In genomic region chr6:157268835-157269234, GRCh38 we compare ENCODE assay signal across 13 cellular contexts. TPM values are rescaled to one million over a fixed set of nuclear protein-coding genes. Genes with fewer than 3 reads are reported as not detected.
DNase-seq lines count a peak whose midpoint lies in the region; ATAC-seq, FAIRE-seq and TF ChIP-seq lines count a peak whose summit lies in the region.
"Had no signal": no experiment of that assay in that cellular context is flagged by ENCODE, and none has a peak within 500 bp of the region (broad histone marks: within the 10 kb centered on the region; RNA-seq: fewer than 3 reads in every experiment).

No MANE protein-coding gene starts in this region.

- dilution Hi-C loops in endothelial cell of umbilical vein (cut with MboI; ENCODE audit: extremely low pct_ligation_motif_present, low sequenced_read_pairs), result no loop called here

- H3K27me3 ChIP-seq in endothelial cell of umbilical vein (ENCODE audit: control insufficient read depth in 2 of 2, insufficient read depth in 2 of 2, low read length in 2 of 2), result no peaks in the 10 kb centered on the region
- peaks cover 6 to 56% of the 10 kb centered on the region in 2 experiments; a peak in 4 of 5 replicates for H3K27me3 ChIP-seq in HepG2 (ENCODE audit: control insufficient read depth in 1 of 2, insufficient read depth in 2 of 2, low read length in 2 of 2)
- H3K27me3 ChIP-seq in uterus, result no peaks in the 10 kb centered on the region
- no peaks in the 10 kb centered on the region for H3K27me3 ChIP-seq in PC-9 (ENCODE audit: insufficient read depth, low read depth)
- H3K27me3 ChIP-seq: body of pancreas had no signal

- H3K4me3 ChIP-seq in endothelial cell of umbilical vein (replicated peaks in 1 of 3; ENCODE audit: insufficient read depth in 1 of 3, low read depth in 1 of 3, low read length in 3 of 3), result no peak overlapping the region
- H3K4me3 ChIP-seq in HepG2 (replicated peaks in 1 of 3; ENCODE audit: insufficient read depth in 1 of 3, low read depth in 2 of 3, low read length in 3 of 3), result no peak overlapping the region
- no peak overlapping the region for H3K4me3 ChIP-seq in uterus
- no peak overlapping the region for H3K4me3 ChIP-seq in PC-9
- H3K4me3 ChIP-seq: body of pancreas had no signal

- POLR2A ChIA-PET in endothelial cell of umbilical vein (lab: Charles Lee) (no interaction called here), HepG2 (lab: Yijun Ruan, JAX) (no interaction called here), PC-9 (lab: Charles Lee; ENCODE audit: unreplicated experiment) (no interaction called here)

- H3K9ac ChIP-seq in endothelial cell of umbilical vein (replicated peaks; ENCODE audit: extremely low read depth, insufficient read depth, low read length) (no peak overlapping the region), HepG2 (ENCODE audit: insufficient read depth, low read depth, low read length) (no peak overlapping the region; the same call in 1 of the 2 replicates)

- in situ Hi-C loops in HepG2 (cut with HindIII; ENCODE audit: extremely low pct_ligation_motif_present, low pct_unique_long_range_greater_than_20kb), result no loop called here

- ATAC-seq in HepG2, result no peak
- ATAC-seq: activated CD8-positive, alpha-beta T cell treated with anti-CD3 and anti-CD28 coated beads, Interleukin-2, amount 10 ng/mL, durations not matched to agents 7 days and 5 days had no signal

- no peak for TF ChIP-seq RAD21 in HepG2 (CRISPR knock-in tag; IDR thresholded peaks at IDR 0.05)

- CTCF ChIA-PET in endothelial cell of umbilical vein (lab: Charles Lee), result interaction anchor here (1.0 to 1.4 kb wide), 3 partner anchors 13 to 62 kb away, joined by 3 to 9 read pairs (median 5); no protein-coding TSS in a partner anchor
- CTCF ChIA-PET in HepG2 (lab: Yijun Ruan, JAX; ENCODE audit: low intra/inter-chr PET ratio, low total read pairs), result no interaction called here
- CTCF ChIA-PET in PC-9 (lab: Charles Lee), result no interaction called here

- H3K9me3 ChIP-seq in endothelial cell of umbilical vein (replicated peaks; ENCODE audit: control insufficient read depth, insufficient read depth, low read length) (no peaks in the 10 kb centered on the region), HepG2 (ENCODE audit: low read length) (no peaks in the 10 kb centered on the region), uterus (no peaks in the 10 kb centered on the region), PC-9 (ENCODE audit: insufficient read depth, low read depth) (no peaks in the 10 kb centered on the region)
- H3K9me3 ChIP-seq: body of pancreas had no signal

- H3K79me2 ChIP-seq in endothelial cell of umbilical vein (ENCODE audit: control insufficient read depth, insufficient read depth, low read length) (no peaks in the 10 kb centered on the region), HepG2 (ENCODE audit: insufficient read depth, low read length) (no peaks in the 10 kb centered on the region), PC-9 (ENCODE audit: low read depth) (no peaks in the 10 kb centered on the region)

- no TSS peak for BruUV-seq in endothelial cell of umbilical vein (replicated peaks; lab: Mats Ljungman, UMichigan)
- BruUV-seq in HepG2 (replicated peaks; lab: Mats Ljungman, UMichigan), result no TSS peak
- BruUV-seq in PC-9 (replicated peaks; lab: Mats Ljungman, UMichigan), result no TSS peak

- TF ChIP-seq CTCF in endothelial cell of umbilical vein (IDR thresholded peaks at IDR 0.05; ENCODE audit: extremely low read depth in 1 of 2, insufficient read depth in 1 of 2, low read depth in 1 of 2, low read length in 2 of 2) (no peak), HepG2 (CRISPR knock-in tag; IDR thresholded peaks at IDR 0.05) (no peak), uterus (IDR thresholded peaks at IDR 0.05) (no peak), PC-9 (conservative IDR thresholded peaks at IDR 0.05) (no peak)

- no peaks in the 10 kb centered on the region for H3K36me3 ChIP-seq in endothelial cell of umbilical vein (ENCODE audit: control insufficient read depth in 2 of 2, extremely low read depth in 1 of 2, insufficient read depth in 2 of 2, low read length in 2 of 2)
- H3K36me3 ChIP-seq in HepG2 (replicated peaks in 1 of 2; ENCODE audit: control insufficient read depth in 1 of 2, insufficient read depth in 2 of 2, low read length in 2 of 2), result no peaks in the 10 kb centered on the region
- H3K36me3 ChIP-seq in uterus, result no peaks in the 10 kb centered on the region
- H3K36me3 ChIP-seq in PC-9 (ENCODE audit: low read depth), result no peaks in the 10 kb centered on the region

- TF ChIP-seq EP300 in HepG2 (IDR thresholded peaks at IDR 0.05; ENCODE audit: low read depth in 2 of 2, low read length in 2 of 2) (no peak), HepG2 (CRISPR knock-in tag; IDR thresholded peaks at IDR 0.05; ENCODE audit: borderline replicate concordance) (no peak)

- H3K4me2 ChIP-seq in endothelial cell of umbilical vein (ENCODE audit: insufficient read depth, low read length) (peak overlapping the region; percentile 33), HepG2 (ENCODE audit: low read depth, low read length) (peak overlapping the region; percentile 69), PC-9 (no peak overlapping the region)

- no peak for DNase-seq in endothelial cell of umbilical vein (ENCODE audit: low read depth, low spot score)
- DNase-seq in HepG2 (ENCODE audit: low spot score), result no peak
- peak; percentile 64 for DNase-seq in posterior vena cava (ENCODE audit: low spot score)
- DNase-seq in uterus, result peak in 1 of 2 donors; percentile 60
- DNase-seq in PC-9, result no peak
- DNase-seq in NCI-H187 treated with DMSO at 0.1 percent for 48 hours (lab: John Stamatoyannopoulos, UW), result no peak
- DNase-seq in cerebellar cortex (ENCODE audit: low spot score), result no peak
- DNase-seq: activated CD8-positive, alpha-beta T cell treated with anti-CD3 and anti-CD28 coated beads, Interleukin-2, amount 10 ng/mL, durations not matched to agents 7 days and 5 days; CD4-positive, CD25-positive, alpha-beta regulatory T cell; KBM-7; NCI-H1436 had no signal

- H3K9me2 ChIP-seq in PC-9 (ENCODE audit: insufficient read depth), result no peaks in the 10 kb centered on the region

- intact Hi-C loops in endothelial cell of umbilical vein (cut with micrococcal nuclease), result loop anchor here (1.0 kb wide), 1 partner anchor 36 kb away; no protein-coding TSS in a partner anchor
- intact Hi-C loops in HepG2 (cut with micrococcal nuclease; ENCODE audit: unreplicated experiment), result no loop called here
- intact Hi-C loops in posterior vena cava (cut with DNase I), result no loop called here
- intact Hi-C loops in uterus (cut with DNase I; ENCODE audit: low total_unique reads), result no loop called here
- intact Hi-C loops in PC-9 (cut with micrococcal nuclease; ENCODE audit: unreplicated experiment), result no loop called here

- peaks cover 12% of the 10 kb centered on the region for H3K4me1 ChIP-seq in endothelial cell of umbilical vein (ENCODE audit: control insufficient read depth, extremely low read depth, insufficient read depth, low read length)
- H3K4me1 ChIP-seq in HepG2 (ENCODE audit: insufficient read depth, low read length), result peaks cover 26% of the 10 kb centered on the region
- peaks cover 0 to 8% of the 10 kb centered on the region in 2 donors for H3K4me1 ChIP-seq in uterus
- H3K4me1 ChIP-seq in PC-9 (replicated peaks; ENCODE audit: insufficient read depth), result no peaks in the 10 kb centered on the region

- H2AFZ ChIP-seq in endothelial cell of umbilical vein (ENCODE audit: low read depth, low read length) (peak overlapping the region; percentile 24), HepG2 (ENCODE audit: low read length) (no peak overlapping the region), PC-9 (no peak overlapping the region)

- H4K20me1 ChIP-seq in endothelial cell of umbilical vein (replicated peaks; ENCODE audit: control insufficient read depth, extremely low read depth, insufficient read depth, low read length), result no peaks in the 10 kb centered on the region
- no peaks in the 10 kb centered on the region for H4K20me1 ChIP-seq in HepG2 (ENCODE audit: insufficient read depth, low read length)
- H4K20me1 ChIP-seq in PC-9 (ENCODE audit: insufficient read depth), result no peaks in the 10 kb centered on the region

- 51% methylated on average over 6 of the region's 6 CpGs for WGBS in HepG2 (ENCODE audit: low lambda C conversion rate)

- no peak for TF ChIP-seq POLR2A in endothelial cell of umbilical vein (IDR thresholded peaks at IDR 0.05; ENCODE audit: low read depth, low read length)
- TF ChIP-seq POLR2A in HepG2 (IDR thresholded peaks at IDR 0.05; ENCODE audit: insufficient read depth in 1 of 2, low read depth in 2 of 2, low read length in 2 of 2), result no peak
- no peak for TF ChIP-seq POLR2A in uterus (IDR thresholded peaks at IDR 0.05)

- H3K27ac ChIP-seq in endothelial cell of umbilical vein (ENCODE audit: insufficient read depth, low read depth, low read length), result peak overlapping the region; percentile 10
- no peak overlapping the region for H3K27ac ChIP-seq in HepG2 (ENCODE audit: extremely low read length, insufficient read depth, low read length)
- peak overlapping the region; percentile 72 to 77 for H3K27ac ChIP-seq in uterus
- no peak overlapping the region for H3K27ac ChIP-seq in PC-9

- H3F3A ChIP-seq in PC-9 (ENCODE audit: insufficient read depth, low read depth), result no peaks in the 10 kb centered on the region

- FAIRE-seq in endothelial cell of umbilical vein (lab: Jason Lieb, UNC), result no peak
- FAIRE-seq in HepG2 (lab: Jason Lieb, UNC), result no peak
- FAIRE-seq: keratinocyte had no signal

- H3K9me1 ChIP-seq in endothelial cell of umbilical vein (replicated peaks; ENCODE audit: control insufficient read depth, extremely low read depth, insufficient read depth, low read length), result no peaks in the 10 kb centered on the region

RNA-seq across cellular contexts. Expression of gene TMEM242, which starts 54.5 kb away (rescaled TPM):
- 15.3 and 15.5 TPM in 2 replicates for total RNA-seq in endothelial cell of umbilical vein
- 3.4 and 5.3 TPM in 2 replicates for polyA plus RNA-seq in endothelial cell of umbilical vein
- polyA plus RNA-seq in endothelial cell of umbilical vein (2011; cell fraction: cytosol; rRNA removed), result 7.4 TPM in 2 replicates
- polyA plus RNA-seq in endothelial cell of umbilical vein (2011; cell fraction: nucleus; rRNA removed), result 5.9 and 8.9 TPM in 2 replicates
- 8.0 and 10.3 TPM in 2 replicates for polyA plus RNA-seq in endothelial cell of umbilical vein (2012)
- 5.8 and 6.6 TPM in 2 replicates for polyA minus RNA-seq in endothelial cell of umbilical vein
- 1.5 TPM for polyA minus RNA-seq in endothelial cell of umbilical vein (2011; cell fraction: cytosol; rRNA and poly(A)+ RNA removed)
- polyA minus RNA-seq in endothelial cell of umbilical vein (2011; cell fraction: nucleus; rRNA and poly(A)+ RNA removed), result 6.4 and 11.2 TPM in 2 replicates
- 6.4 and 11.1 TPM in 2 replicates for total RNA-seq in HepG2 (2016; rRNA removed; fragmentation: Illumina TruSeq; extraction: Trizol)
- total RNA-seq in HepG2 (2016; cell fraction: cytosol; rRNA removed; fragmentation: Illumina TruSeq; extraction: Trizol; ENCODE audit: low read depth), result 0.91 and 1.3 TPM in 2 replicates
- 5.9 and 10.4 TPM in 2 replicates for total RNA-seq in HepG2 (2016; cell fraction: insoluble cytoplasmic fraction; rRNA removed; fragmentation: Illumina TruSeq; extraction: Trizol)
- total RNA-seq in HepG2 (2016; cell fraction: membrane; rRNA removed; fragmentation: Illumina TruSeq; extraction: Trizol), result 3.0 and 3.2 TPM in 2 replicates
- total RNA-seq in HepG2 (2016; cell fraction: nucleus; rRNA removed; fragmentation: Illumina TruSeq; extraction: Trizol), result 14.8 and 18.0 TPM in 2 replicates
- 5.6 and 5.7 TPM in 2 replicates for polyA plus RNA-seq in HepG2 (2011; rRNA removed)
- 2.8 and 4.4 TPM in 2 replicates for polyA plus RNA-seq in HepG2 (2011; cell fraction: cytosol; rRNA removed)
- polyA plus RNA-seq in HepG2 (2011; cell fraction: nucleus; rRNA removed), result 5.2 and 5.7 TPM in 2 replicates
- polyA plus RNA-seq in HepG2 (2012), result 8.0 and 9.3 TPM in 2 replicates
- 1.8 TPM in 2 replicates for polyA plus RNA-seq in HepG2 (2016; cell fraction: cytosol; fragmentation: Illumina TruSeq; extraction: Trizol; ENCODE audit: low read depth)
- 5.5 and 5.8 TPM in 2 replicates for polyA plus RNA-seq in HepG2 (2016; cell fraction: insoluble cytoplasmic fraction; fragmentation: Illumina TruSeq; extraction: Trizol; ENCODE audit: low read depth)
- polyA plus RNA-seq in HepG2 (2016; cell fraction: membrane; fragmentation: Illumina TruSeq; extraction: Trizol; ENCODE audit: low read depth), result 2.5 and 2.6 TPM in 2 replicates
- 12.7 and 12.8 TPM in 2 replicates for polyA plus RNA-seq in HepG2 (2016; cell fraction: nucleus; fragmentation: Illumina TruSeq; extraction: Trizol; ENCODE audit: insufficient read depth, low read depth)
- polyA minus RNA-seq in HepG2 (2011; rRNA and poly(A)+ RNA removed; ENCODE audit: low replicate concordance), result 2.1 and 2.2 TPM in 2 replicates
- 1.1 TPM in 2 replicates for polyA minus RNA-seq in HepG2 (2011; cell fraction: cytosol; rRNA and poly(A)+ RNA removed)
- 21.8 and 23.6 TPM in 2 replicates for polyA minus RNA-seq in HepG2 (2011; cell fraction: nucleus; rRNA and poly(A)+ RNA removed)
- total RNA-seq in posterior vena cava, result 10 to 100 TPM; 11.8 to 12.6 TPM
- 10 to 100 TPM in 3 of 4 donors, 1 to 10 TPM in 1; 3.3 to 14.2 (median 11.8) TPM for total RNA-seq in uterus
- total RNA-seq in PC-9 (2021), result 8.1 and 8.7 TPM in 2 replicates

Comparison
In these comparisons a context has a peak if more than half of its experiments do, and no peak if none do; other contexts are left out.
1. H3K27ac ChIP-seq: peak in endothelial cell of umbilical vein (single experiment) and uterus (2 of 2); none in HepG2 (single experiment) and PC-9 (single experiment).